8 cellular contexts compared by ENCODE assay signal in the genomic region with DNA sequence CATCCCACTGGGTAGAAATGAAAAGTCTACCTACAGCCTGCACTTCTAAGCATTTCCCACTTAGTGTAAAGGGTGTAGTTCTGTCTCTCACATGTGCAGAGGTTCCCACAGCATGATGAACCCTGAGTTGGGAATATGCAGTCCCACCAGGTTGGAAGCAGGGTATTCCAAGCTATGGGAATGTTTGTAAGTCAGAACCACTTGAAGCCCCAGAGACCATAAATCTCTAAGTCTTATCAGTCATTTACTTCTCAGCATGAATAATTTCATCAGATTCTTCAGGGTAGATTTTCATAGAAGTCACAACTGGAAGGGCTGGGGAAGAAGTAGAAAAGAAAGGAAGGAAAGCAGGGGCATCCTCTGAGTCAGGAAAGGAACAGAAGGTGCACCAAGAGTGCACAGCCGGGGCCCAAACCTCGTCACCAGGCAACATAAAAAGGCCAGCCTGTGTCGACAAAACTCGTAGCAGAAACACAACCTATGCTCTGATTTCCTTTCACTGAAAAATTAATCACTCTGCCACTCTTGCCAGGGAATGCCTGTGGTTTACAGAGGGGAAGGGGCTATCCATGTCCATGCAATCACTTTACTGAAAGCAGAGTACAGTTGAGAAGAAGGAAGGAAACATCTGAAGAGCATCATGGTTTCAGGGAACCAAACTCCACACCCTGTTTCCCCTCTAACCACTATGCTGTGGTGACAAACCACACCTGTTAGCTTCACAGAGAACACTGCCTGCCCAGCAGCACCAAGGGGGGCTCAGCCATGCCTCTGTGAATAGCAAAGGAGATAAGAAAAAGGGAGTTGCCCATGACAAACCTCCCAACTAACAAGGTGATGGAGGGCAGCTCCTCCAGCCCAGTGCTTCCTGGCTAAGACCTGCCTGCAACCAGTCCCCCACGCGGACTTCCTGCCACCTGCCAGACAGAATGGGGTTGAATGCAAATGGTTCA. TPM values are rescaled to one million over a fixed set of nuclear protein-coding genes. Genes with fewer than 3 reads are reported as not detected.
DNase-seq lines count a peak whose midpoint lies in the region; ATAC-seq and TF ChIP-seq lines count a peak whose summit lies in the region.

No MANE protein-coding gene starts in this region.

- no peaks in the 10 kb centered on the region for H3K9me3 Mint-ChIP-seq in activated naive CD8-positive, alpha-beta T cell (ENCODE audit: low read depth)
- H3K9me3 Mint-ChIP-seq in naive thymus-derived CD8-positive, alpha-beta T cell = no peaks in the 10 kb centered on the region

- WGBS in hepatocyte (ENCODE audit: low lambda C conversion rate, missing lambda C conversion rate) = 93% methylated on average over 6 of the region's 6 CpGs

- DNase-seq in PC-9 (peak in 1 of 2 experiments; percentile 30), hepatocyte (ENCODE audit: low spot score) (no peak), SW480 (ENCODE audit: low spot score) (no peak), mesenteric fat pad (ENCODE audit: low spot score) (no peak)
- peak; percentile 32 to 84 (median 74) for DNase-seq in naive thymus-derived CD8-positive, alpha-beta T cell

- BruUV-seq in PC-9 (replicated peaks; lab: Mats Ljungman, UMichigan) = no TSS peak

- H3K4me2 ChIP-seq in PC-9 = peak overlapping the region; percentile 67
- no peak overlapping the region for H3K4me2 ChIP-seq in hepatocyte

- TF ChIP-seq CTCF in PC-9 (conservative IDR thresholded peaks at IDR 0.05) (no peak), hepatocyte (IDR thresholded peaks at IDR 0.05; ENCODE audit: poor library complexity) (no peak)

- CTCF ChIA-PET in PC-9 (lab: Charles Lee) = interaction anchor here (1.0 kb wide), 1 partner anchor 25 kb away, joined by 4 read pairs; no protein-coding TSS in a partner anchor

- H3K4me1 ChIP-seq in PC-9 (replicated peaks; ENCODE audit: insufficient read depth) = peaks cover 28% of the 10 kb centered on the region
- H3K4me1 ChIP-seq in hepatocyte (ENCODE audit: insufficient read depth) = no peaks in the 10 kb centered on the region

- H3K9me2 ChIP-seq in PC-9 (ENCODE audit: insufficient read depth) = no peaks in the 10 kb centered on the region
- H3K9me2 ChIP-seq in hepatocyte (replicated peaks; ENCODE audit: insufficient read depth) = no peaks in the 10 kb centered on the region

- H2AFZ ChIP-seq in PC-9 = no peak overlapping the region
- no peak overlapping the region for H2AFZ ChIP-seq in hepatocyte

- POLR2A ChIA-PET in PC-9 (lab: Charles Lee; ENCODE audit: unreplicated experiment) = no interaction called here
- POLR2A ChIA-PET in naive thymus-derived CD8-positive, alpha-beta T cell (lab: Charles Lee) = interaction anchor here (1.0 to 2.3 kb wide), 8 partner anchors 11 to 57 kb away, joined by 3 to 9 read pairs (median 4); no protein-coding TSS in a partner anchor

- H3K27me3 Mint-ChIP-seq in activated naive CD8-positive, alpha-beta T cell = no peaks in the 10 kb centered on the region
- no peaks in the 10 kb centered on the region for H3K27me3 Mint-ChIP-seq in naive thymus-derived CD8-positive, alpha-beta T cell

- H3K79me2 ChIP-seq in PC-9 (ENCODE audit: low read depth) (peaks cover 40% of the 10 kb centered on the region), hepatocyte (peaks cover 22% of the 10 kb centered on the region)

- peak overlapping the region; percentile 70 for H3K27ac Mint-ChIP-seq in activated naive CD8-positive, alpha-beta T cell
- peak overlapping the region; percentile 43 to 94 (median 86) for H3K27ac Mint-ChIP-seq in naive thymus-derived CD8-positive, alpha-beta T cell

- peak overlapping the region; percentile 74 for H3K4me3 Mint-ChIP-seq in activated naive CD8-positive, alpha-beta T cell
- peak overlapping the region; percentile 73 to 85 (median 78) for H3K4me3 Mint-ChIP-seq in naive thymus-derived CD8-positive, alpha-beta T cell

- no peaks in the 10 kb centered on the region for H3K36me3 ChIP-seq in PC-9 (ENCODE audit: low read depth)
- H3K36me3 ChIP-seq in hepatocyte (replicated peaks; ENCODE audit: insufficient read depth, low read depth) = no peaks in the 10 kb centered on the region

- H3F3A ChIP-seq in PC-9 (ENCODE audit: insufficient read depth, low read depth) = peaks cover 40% of the 10 kb centered on the region

- no peaks in the 10 kb centered on the region; the same call in 1 of the 2 replicates for H4K20me1 ChIP-seq in PC-9 (ENCODE audit: insufficient read depth)
- H4K20me1 ChIP-seq in hepatocyte (ENCODE audit: insufficient read depth, poor library complexity, severe bottlenecking) = no peaks in the 10 kb centered on the region

- H3K27me3 ChIP-seq in PC-9 (ENCODE audit: insufficient read depth, low read depth) = no peaks in the 10 kb centered on the region
- no peaks in the 10 kb centered on the region for H3K27me3 ChIP-seq in hepatocyte

- ATAC-seq in GM18517 (IDR thresholded peaks at IDR 0.05; ENCODE audit: unreplicated experiment) (peak; percentile 86), HG02763 (IDR thresholded peaks at IDR 0.05; ENCODE audit: unreplicated experiment) (peak; percentile 83)
- peak; percentile 98 to 99 for ATAC-seq in naive thymus-derived CD8-positive, alpha-beta T cell

- intact Hi-C loops in PC-9 (cut with micrococcal nuclease; ENCODE audit: unreplicated experiment) = loop anchor here (2.0 kb wide), 1 partner anchor 33 kb away; no protein-coding TSS in a partner anchor

- H3K4me1 Mint-ChIP-seq in activated naive CD8-positive, alpha-beta T cell (ENCODE audit: low read depth) = peaks cover 62% of the 10 kb centered on the region
- peaks cover 30 to 98% (median 78%) of the 10 kb centered on the region in 4 donors for H3K4me1 Mint-ChIP-seq in naive thymus-derived CD8-positive, alpha-beta T cell

- H3K9me3 ChIP-seq in PC-9 (ENCODE audit: insufficient read depth, low read depth) (no peaks in the 10 kb centered on the region), hepatocyte (ENCODE audit: low read depth) (no peaks in the 10 kb centered on the region)

- H3K27ac ChIP-seq in PC-9 (peak overlapping the region; percentile 71), hepatocyte (no peak overlapping the region)

- H3K36me3 Mint-ChIP-seq in activated naive CD8-positive, alpha-beta T cell = peaks cover 13% of the 10 kb centered on the region
- H3K36me3 Mint-ChIP-seq in naive thymus-derived CD8-positive, alpha-beta T cell = peaks cover under 1 to 10% (median 3%) of the 10 kb centered on the region in 3 donors

- H3K4me3 ChIP-seq in PC-9 (no peak overlapping the region; the same call in 1 of the 2 replicates), hepatocyte (no peak overlapping the region)

RNA-seq across cellular contexts. Expression of a gene that starts 40.5 kb away (rescaled TPM):
- total RNA-seq in PC-9 (2021) (31.6 and 39.3 TPM in 2 replicates), hepatocyte (16.3 and 19.9 TPM in 2 replicates), mesenteric fat pad (108 TPM)
- 1 to 10 TPM; 4.4 to 4.8 TPM for total RNA-seq in naive thymus-derived CD8-positive, alpha-beta T cell
- polyA plus RNA-seq in naive thymus-derived CD8-positive, alpha-beta T cell = 10 to 100 TPM; 12.1 to 26.1 (median 13.7) TPM
- polyA plus RNA-seq in hepatocyte = 15.9 and 17.0 TPM in 2 replicates

Comparison
In these comparisons a context has a peak if more than half of its experiments do, and no peak if none do; other contexts are left out.
1. DNase-seq: peak in naive thymus-derived CD8-positive, alpha-beta T cell (10 of 10); none in hepatocyte (single experiment), SW480 (single experiment) and mesenteric fat pad (single experiment).
2. Peak in every context shown above with its lines, with median percentiles within 50 percentile points of each other: ATAC-seq.